27 cellular contexts compared by ENCODE assay signal in the genomic region with DNA sequence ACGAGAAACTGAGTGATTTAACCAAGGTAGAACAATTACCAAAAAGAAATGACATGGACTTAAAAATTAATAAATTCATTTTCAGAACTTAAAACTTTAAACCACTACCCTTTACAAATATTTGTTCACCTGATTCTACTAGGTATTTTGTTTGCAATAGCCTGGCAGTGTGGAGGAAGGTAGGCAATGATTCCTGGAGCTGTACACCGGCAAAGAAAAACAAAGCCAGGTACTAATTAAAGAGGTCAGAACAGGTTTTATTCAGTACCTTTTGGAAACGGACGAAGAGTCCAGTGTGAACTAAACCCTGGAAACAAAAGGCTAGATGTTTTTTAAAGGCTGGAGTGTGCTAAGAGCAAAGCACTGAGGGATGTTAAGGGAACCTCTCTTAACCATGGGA.
"Had no signal": no experiment of that assay in that cellular context is flagged by ENCODE, and none has a peak within 500 bp of the region (broad histone marks: within the 10 kb centered on the region; RNA-seq: fewer than 3 reads in every experiment).

No MANE protein-coding gene starts in this region.

- H2AFZ ChIP-seq: hepatocyte had no signal

- H3K27me3 ChIP-seq: esophagus muscularis mucosa, foreskin keratinocyte, gastroesophageal sphincter, heart left ventricle, hepatocyte, sigmoid colon, testis, tibial artery had no signal

- H3K27me3 Mint-ChIP-seq: naive B cell; natural killer cell treated with Interleukin-12 subunit alpha and Interleukin-12 subunit beta and Interleukin-15 and Interleukin-18, amount 100 ng/mL, for 72 hours; type B pancreatic cell had no signal

- H3K4me1 Mint-ChIP-seq: memory B cell; naive B cell; neural crest cell; stimulated activated effector memory CD8-positive, alpha-beta T cell treated with anti-CD3 and anti-CD28 coated beads, Interleukin-12 subunit alpha, Interleukin-12 subunit beta, amount 100 ng/mL, for 72 hours had no signal

- H3K4me3 ChIP-seq: coronary artery, esophagus muscularis mucosa, gastroesophageal sphincter, heart left ventricle, hepatocyte, lung, psoas muscle, sigmoid colon, testis, tibial artery had no signal

- ATAC-seq: foreskin keratinocyte; gastroesophageal sphincter; heart left ventricle; left lobe of liver; natural killer cell treated with Interleukin-12 subunit alpha and Interleukin-12 subunit beta and Interleukin-15 and Interleukin-18, amount 100 ng/mL, for 72 hours; psoas muscle; right cardiac atrium had no signal

- H3K27ac ChIP-seq: coronary artery, esophagus muscularis mucosa, foreskin keratinocyte, gastroesophageal sphincter, heart left ventricle, hepatocyte, psoas muscle, sigmoid colon, testis, tibial artery had no signal

- H3K79me2 ChIP-seq: hepatocyte had no signal

- H3K4me1 ChIP-seq: foreskin keratinocyte, heart left ventricle, psoas muscle, sigmoid colon, testis, tibial artery had no signal

- H3K36me3 ChIP-seq: esophagus muscularis mucosa, gastroesophageal sphincter, heart left ventricle, sigmoid colon, tibial artery had no signal

- DNase-seq: dermis blood vessel endothelial cell; effector memory CD4-positive, alpha-beta T cell; foreskin keratinocyte; heart left ventricle; kidney; naive B cell; psoas muscle; right cardiac atrium; sigmoid colon; stimulated activated CD4-positive, alpha-beta T cell treated with anti-CD3 and anti-CD28 coated beads, Interleukin-2, amount 100 ng/mL, for 24 hours; stimulated activated CD4-positive, alpha-beta T cell treated with anti-CD3 and anti-CD28 coated beads, Interleukin-4, amount 100 ng/mL, for 24 hours; stimulated activated naive CD4-positive, alpha-beta T cell treated with Interleukin-2 at 50 U/mL for 16 hours; substantia nigra; testis; tibial artery had no signal

- FAIRE-seq: endothelial cell of umbilical vein, kidney had no signal

- H3K9me3 ChIP-seq: esophagus muscularis mucosa, gastroesophageal sphincter, psoas muscle, sigmoid colon, testis, tibial artery had no signal

- H3K27ac Mint-ChIP-seq: memory B cell; naive B cell; natural killer cell treated with Interleukin-12 subunit alpha and Interleukin-12 subunit beta and Interleukin-15 and Interleukin-18, amount 100 ng/mL, for 72 hours; stimulated activated effector memory CD8-positive, alpha-beta T cell treated with anti-CD3 and anti-CD28 coated beads, Interleukin-12 subunit alpha, Interleukin-12 subunit beta, amount 100 ng/mL, for 72 hours; type B pancreatic cell had no signal

- H3K9me3 Mint-ChIP-seq: memory B cell; natural killer cell treated with Interleukin-12 subunit alpha and Interleukin-12 subunit beta and Interleukin-15 and Interleukin-18, amount 100 ng/mL, for 72 hours; neural crest cell; type B pancreatic cell had no signal

- H3K36me3 Mint-ChIP-seq: memory B cell; naive B cell; natural killer cell treated with Interleukin-12 subunit alpha and Interleukin-12 subunit beta and Interleukin-15 and Interleukin-18, amount 100 ng/mL, for 72 hours; stimulated activated effector memory CD8-positive, alpha-beta T cell treated with anti-CD3 and anti-CD28 coated beads, Interleukin-12 subunit alpha, Interleukin-12 subunit beta, amount 100 ng/mL, for 72 hours; type B pancreatic cell had no signal

- H3K4me2 ChIP-seq: hepatocyte had no signal

- H3K4me3 Mint-ChIP-seq: memory B cell; naive B cell; natural killer cell treated with Interleukin-12 subunit alpha and Interleukin-12 subunit beta and Interleukin-15 and Interleukin-18, amount 100 ng/mL, for 72 hours; neural crest cell; stimulated activated effector memory CD8-positive, alpha-beta T cell treated with anti-CD3 and anti-CD28 coated beads, Interleukin-12 subunit alpha, Interleukin-12 subunit beta, amount 100 ng/mL, for 72 hours; type B pancreatic cell had no signal
